In genomic region chr12:67062193-67062592, GRCh38 we compare ENCODE assay signal across 16 cellular contexts.
DNase-seq lines count a peak whose midpoint lies in the region; ATAC-seq and TF ChIP-seq lines count a peak whose summit lies in the region.
"Had no signal": no experiment of that assay in that cellular context is flagged by ENCODE, and none has a peak within 500 bp of the region (broad histone marks: within the 10 kb centered on the region; RNA-seq: fewer than 3 reads in every experiment).

No MANE protein-coding gene starts in this region.

- H3K4me3 Mint-ChIP-seq in naive thymus-derived CD4-positive, alpha-beta T cell = no peak overlapping the region
- H3K4me3 Mint-ChIP-seq: CD8-positive, alpha-beta T cell; HFFc6; IgD-negative memory B cell had no signal

- POLR2A ChIA-PET in naive thymus-derived CD4-positive, alpha-beta T cell (lab: Charles Lee) = interaction anchor here (0.6 kb wide), 1 partner anchor 1486 kb away, joined by 3 read pairs; no protein-coding TSS in a partner anchor

- CTCF ChIA-PET in naive thymus-derived CD4-positive, alpha-beta T cell (lab: Charles Lee) = no interaction called here

- no peak overlapping the region for H2BK12ac ChIP-seq in trophoblast cell (ENCODE audit: low read length)

- H3K4me3 ChIP-seq in trophoblast cell (ENCODE audit: low read depth, low read length) = no peak overlapping the region
- no peak overlapping the region for H3K4me3 ChIP-seq in naive thymus-derived CD4-positive, alpha-beta T cell (ENCODE audit: low read length)
- H3K4me3 ChIP-seq: BLaER1, GM23248 had no signal

- H3K79me2 ChIP-seq in trophoblast cell (ENCODE audit: control insufficient read depth, insufficient read depth, low read length, poor library complexity) = no peaks in the 10 kb centered on the region

- H3K23ac ChIP-seq in trophoblast cell (ENCODE audit: low read length) = no peak overlapping the region

- H3K36me3 Mint-ChIP-seq in naive thymus-derived CD4-positive, alpha-beta T cell = peaks cover 0 to 5% (median 0%) of the 10 kb centered on the region in 5 donors
- H3K36me3 Mint-ChIP-seq: CD8-positive, alpha-beta T cell; IgD-negative memory B cell had no signal

- no peak overlapping the region for H2AK5ac ChIP-seq in trophoblast cell (ENCODE audit: low read length)

- in situ Hi-C loops in GM13976 (cut with MboI; ENCODE audit: low sequenced_read_pairs, unreplicated experiment) = no loop called here

- DNase-seq in left cardiac atrium (no peak), left ventricle myocardium superior (no peak), amniotic epithelial cell (ENCODE audit: low read depth) (peak; percentile 74), trophoblast cell (peak; percentile 52 to 76), GM13976 (ENCODE audit: low spot score) (no peak)
- DNase-seq in naive thymus-derived CD4-positive, alpha-beta T cell = no peak
- DNase-seq: 8988T; CD8-positive, alpha-beta T cell; COR-L47; GM23248; HCEC 1CT; HFFc6 had no signal

- H3K27me3 ChIP-seq in trophoblast cell (ENCODE audit: insufficient read depth, low read length) = no peaks in the 10 kb centered on the region
- no peaks in the 10 kb centered on the region for H3K27me3 ChIP-seq in naive thymus-derived CD4-positive, alpha-beta T cell (ENCODE audit: control insufficient read depth in 2 of 2, insufficient read depth in 2 of 2, low read length in 2 of 2)
- H3K27me3 ChIP-seq: BLaER1 had no signal

- WGBS in trophoblast cell (ENCODE audit: extremely low coverage, insufficient coverage, insufficient read length) = no CpG with 5 or more reads among the region's 2 CpGs

- peaks cover 0 to 3% of the 10 kb centered on the region in 2 experiments for H3K4me1 ChIP-seq in trophoblast cell (ENCODE audit: control insufficient read depth in 1 of 2, insufficient read depth in 2 of 2, low read length in 2 of 2)
- no peaks in the 10 kb centered on the region for H3K4me1 ChIP-seq in naive thymus-derived CD4-positive, alpha-beta T cell (ENCODE audit: control insufficient read depth in 2 of 2, insufficient read depth in 2 of 2, low read length in 2 of 2)

- intact Hi-C loops in left cardiac atrium (cut with DNase I) (no loop called here), left ventricle myocardium superior (cut with micrococcal nuclease) (no loop called here)
- intact Hi-C loops in naive thymus-derived CD4-positive, alpha-beta T cell (cut with micrococcal nuclease) = loop anchor here in 1 of 2 donors (10.0 kb wide), 1 partner anchor 347 kb away; no protein-coding TSS in a partner anchor

- H3K27ac Mint-ChIP-seq in naive thymus-derived CD4-positive, alpha-beta T cell = no peak overlapping the region
- H3K27ac Mint-ChIP-seq: CD8-positive, alpha-beta T cell; HFFc6; IgD-negative memory B cell had no signal

- ATAC-seq in left cardiac atrium = peak; percentile 38 to 67
- no peak for ATAC-seq in left ventricle myocardium superior
- ATAC-seq in HG03139 (IDR thresholded peaks at IDR 0.05; ENCODE audit: unreplicated experiment) = no peak
- ATAC-seq in naive thymus-derived CD4-positive, alpha-beta T cell = no peak
- ATAC-seq: CD8-positive, alpha-beta T cell; HepG2 had no signal

- H3K9me3 ChIP-seq in trophoblast cell (ENCODE audit: insufficient read depth, low read depth, low read length) = no peaks in the 10 kb centered on the region
- H3K9me3 ChIP-seq in naive thymus-derived CD4-positive, alpha-beta T cell (ENCODE audit: control insufficient read depth in 2 of 3, low read length in 3 of 3) = no peaks in the 10 kb centered on the region
- H3K9me3 ChIP-seq: BLaER1 had no signal

- no peak overlapping the region for H4K91ac ChIP-seq in trophoblast cell (ENCODE audit: low read depth, low read length)

- peak overlapping the region; percentile 47 for H3K4ac ChIP-seq in trophoblast cell (ENCODE audit: low read depth, low read length)

- H3K18ac ChIP-seq in trophoblast cell (ENCODE audit: low read length) = no peak overlapping the region

- H3K9me3 Mint-ChIP-seq in naive thymus-derived CD4-positive, alpha-beta T cell = peaks cover 0 to 3% (median 0%) of the 10 kb centered on the region in 11 donors
- H3K9me3 Mint-ChIP-seq: CD8-positive, alpha-beta T cell; HFFc6; IgD-negative memory B cell had no signal

- no peak overlapping the region for H3K4me2 ChIP-seq in trophoblast cell (ENCODE audit: low read length)
- H3K4me2 ChIP-seq: BLaER1 had no signal

- H3K79me1 ChIP-seq in trophoblast cell (ENCODE audit: low read length) = no peaks in the 10 kb centered on the region

- H3K4me1 Mint-ChIP-seq in naive thymus-derived CD4-positive, alpha-beta T cell = peaks cover 0 to 8% (median 0%) of the 10 kb centered on the region in 7 donors

- H3K27ac ChIP-seq in trophoblast cell (ENCODE audit: low read depth, low read length) = no peak overlapping the region
- H3K27ac ChIP-seq in naive thymus-derived CD4-positive, alpha-beta T cell (ENCODE audit: low read depth, low read length) = no peak overlapping the region
- H3K27ac ChIP-seq: BLaER1, GM23248 had no signal

- H2BK120ac ChIP-seq in trophoblast cell (ENCODE audit: insufficient read depth, low read length, poor library complexity) = no peak overlapping the region

- TF ChIP-seq CTCF in GM13976 (IDR thresholded peaks at IDR 0.05; ENCODE audit: borderline replicate concordance, control extremely low read depth, extremely low read depth, insufficient read depth, missing control alignments) = no peak

- no peak overlapping the region for H4K8ac ChIP-seq in trophoblast cell (ENCODE audit: low read depth, low read length)

- H2AFZ ChIP-seq in trophoblast cell (ENCODE audit: insufficient read depth, low read length, poor library complexity) = no peak overlapping the region
- H2AFZ ChIP-seq: GM23248 had no signal

- peaks cover 4 to 32% (median 26%) of the 10 kb centered on the region in 5 donors for H3K27me3 Mint-ChIP-seq in naive thymus-derived CD4-positive, alpha-beta T cell

- no peak overlapping the region for H2BK5ac ChIP-seq in trophoblast cell (ENCODE audit: low read depth, low read length, poor library complexity)

- H3K9ac ChIP-seq in trophoblast cell (ENCODE audit: low read length) = no peak overlapping the region
- H3K9ac ChIP-seq: BLaER1, GM23248 had no signal

- no peaks in the 10 kb centered on the region for H3K36me3 ChIP-seq in trophoblast cell (ENCODE audit: control insufficient read depth in 1 of 2, insufficient read depth in 2 of 2, low read length in 2 of 2)
- H3K36me3 ChIP-seq in naive thymus-derived CD4-positive, alpha-beta T cell (ENCODE audit: control insufficient read depth in 2 of 3, insufficient read depth in 3 of 3, low read length in 3 of 3) = no peaks in the 10 kb centered on the region
- H3K36me3 ChIP-seq: BLaER1 had no signal

- H4K12ac ChIP-seq in trophoblast cell (ENCODE audit: low read depth, low read length) = no peak overlapping the region

- H3K14ac ChIP-seq in trophoblast cell (ENCODE audit: low read length) = no peak overlapping the region

Comparison
In these comparisons a context has a peak if more than half of its experiments do, and no peak if none do; other contexts are left out.
1. ATAC-seq: peak in left cardiac atrium (2 of 2); none in left ventricle myocardium superior (single experiment), HG03139 (single experiment) and naive thymus-derived CD4-positive, alpha-beta T cell (single experiment).
2. DNase-seq: peak in amniotic epithelial cell (single experiment) and trophoblast cell (2 of 2); none in left cardiac atrium (single experiment), left ventricle myocardium superior (single experiment), GM13976 (single experiment) and naive thymus-derived CD4-positive, alpha-beta T cell (0 of 9).